In genomic region chr14:21103710-21104447, GRCh38 we compare ENCODE assay signal across 8 cellular contexts.
DNase-seq lines count a peak whose midpoint lies in the region; ATAC-seq and TF ChIP-seq lines count a peak whose summit lies in the region.

No MANE protein-coding gene starts in this region.

- peak overlapping the region; percentile 62 for H3K27ac Mint-ChIP-seq in memory B cell

- H3K4me1 ChIP-seq in effector memory CD4-positive, alpha-beta T cell (ENCODE audit: control insufficient read depth, insufficient read depth, low read length, poor library complexity, severe bottlenecking), result peaks cover 20% of the 10 kb centered on the region

- H3K27ac ChIP-seq in effector memory CD4-positive, alpha-beta T cell (ENCODE audit: insufficient read depth, low read length, poor library complexity, severe bottlenecking), result peak overlapping the region; percentile 97

- H3K4me3 ChIP-seq in effector memory CD4-positive, alpha-beta T cell (ENCODE audit: insufficient read depth, low read depth, low read length, poor library complexity, severe bottlenecking), result peak overlapping the region; percentile 87

- peak overlapping the region; percentile 74 for H3K4me3 Mint-ChIP-seq in memory B cell

- no peaks in the 10 kb centered on the region for H3K36me3 ChIP-seq in effector memory CD4-positive, alpha-beta T cell (ENCODE audit: control insufficient read depth, insufficient read depth, low read length)

- DNase-seq in COR-L47 (lab: John Stamatoyannopoulos, UW) (peak; percentile 96), GM20000 (ENCODE audit: low spot score) (peak; percentile 96), HS-5 (ENCODE audit: low read depth) (peak; percentile 78), NK-92 (lab: John Stamatoyannopoulos, UW; ENCODE audit: unreplicated experiment) (peak; percentile 49), memory B cell (ENCODE audit: low spot score in 2 of 2) (peak; percentile 91 to 98)
- peak; percentile 87 to 88 for DNase-seq in activated CD8-positive, alpha-beta memory T cell treated with anti-CD3 and anti-CD28 coated beads for 4 hours (ENCODE audit: low read depth in 2 of 2)
- DNase-seq in effector memory CD4-positive, alpha-beta T cell, result peak; percentile 79 to 86 (median 86)
- DNase-seq in stimulated activated CD8-positive, alpha-beta memory T cell treated with anti-CD3 and anti-CD28 coated beads, Interleukin-12 subunit alpha, Interleukin-12 subunit beta, amount 100 ng/mL, for 1 hour (ENCODE audit: low read depth), result peak; percentile 91

- no peaks in the 10 kb centered on the region for H3K36me3 Mint-ChIP-seq in memory B cell

- H3K9me3 ChIP-seq in effector memory CD4-positive, alpha-beta T cell (ENCODE audit: control insufficient read depth, low read length), result no peaks in the 10 kb centered on the region

- ATAC-seq in memory B cell (ENCODE audit: low read depth), result peak; percentile 83

- TF ChIP-seq CTCF in GM20000 (IDR thresholded peaks at IDR 0.05; ENCODE audit: extremely low read depth, missing control alignments), result peak; percentile 75

- H3K4me1 Mint-ChIP-seq in memory B cell, result peaks cover 11% of the 10 kb centered on the region

- H3K27me3 Mint-ChIP-seq in memory B cell, result peaks cover 5% of the 10 kb centered on the region

- H3K9me3 Mint-ChIP-seq in memory B cell, result no peaks in the 10 kb centered on the region

- no peaks in the 10 kb centered on the region for H3K27me3 ChIP-seq in effector memory CD4-positive, alpha-beta T cell (replicated peaks; ENCODE audit: control insufficient read depth, insufficient read depth, low read length, poor library complexity, severe bottlenecking)

Comparison
In these comparisons a context has a peak if more than half of its experiments do, and no peak if none do; other contexts are left out.
1. Peak in every context shown above with its lines: DNase-seq, ATAC-seq, H3K4me3 ChIP-seq and H3K27ac ChIP-seq.